Comparison of ENCODE assay signal across 2 cellular contexts in the genomic region with DNA sequence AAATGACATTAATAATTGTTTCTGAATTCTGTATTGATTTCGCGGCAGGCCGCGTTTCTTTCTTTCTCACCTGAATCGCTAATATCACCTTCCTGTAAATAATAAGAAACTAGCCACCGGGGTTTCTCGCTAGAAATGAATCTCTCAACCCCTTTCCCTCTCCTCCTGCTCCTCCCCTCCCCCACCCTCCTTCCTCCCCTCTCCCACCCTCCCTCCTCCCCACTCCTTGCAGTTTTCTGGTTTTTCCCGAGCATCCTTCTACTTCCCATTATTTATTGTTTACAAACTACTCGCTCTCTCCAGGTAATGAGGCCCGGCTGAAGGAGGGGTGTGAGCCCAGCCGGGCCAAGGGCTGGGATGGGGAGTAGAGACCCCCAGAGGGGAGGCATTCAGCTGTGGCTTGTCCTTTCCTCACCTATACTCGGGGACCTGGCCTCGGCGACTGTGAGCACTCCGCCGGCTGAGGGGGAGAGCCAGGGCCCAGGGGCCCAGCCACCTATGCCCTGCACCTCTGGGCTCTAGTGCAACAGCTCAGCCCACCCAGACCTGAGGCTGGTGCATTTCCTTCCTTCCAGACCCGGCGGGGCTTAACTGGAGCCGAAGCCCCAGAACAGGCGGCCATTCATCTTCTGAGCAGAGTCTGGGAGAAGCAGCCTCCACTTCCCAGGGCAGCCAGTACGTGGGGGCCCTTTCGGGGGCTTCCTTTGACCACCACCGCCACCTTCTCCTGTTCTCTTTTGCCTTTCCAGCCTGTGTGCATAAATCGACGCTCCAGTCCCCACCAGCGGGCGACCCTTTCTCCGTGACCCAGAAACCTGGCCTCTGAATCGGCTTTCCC.
TF ChIP-seq lines count a peak whose summit lies in the region.

No MANE protein-coding gene starts in this region.

TF ChIP-seq in GM23338, 12 proteins besides CTCF, POLR2A, EP300 and RAD21:
- TF ChIP-seq EZH2phosphoT487 (IDR thresholded peaks at IDR 0.05; ENCODE audit: unreplicated experiment) (peak; percentile 86), EZH2 (IDR thresholded peaks at IDR 0.05; ENCODE audit: low read depth, unreplicated experiment) (peak; percentile 74), CREB1 (CRISPR knock-in tag; IDR thresholded peaks at IDR 0.05; ENCODE audit: low read depth) (no peak)

TF ChIP-seq in H1, 55 proteins besides CTCF, POLR2A, EP300 and RAD21:
- TF ChIP-seq SIRT6 (IDR thresholded peaks at IDR 0.05; ENCODE audit: low read length) = no peak
- TF ChIP-seq, protein P1, sequence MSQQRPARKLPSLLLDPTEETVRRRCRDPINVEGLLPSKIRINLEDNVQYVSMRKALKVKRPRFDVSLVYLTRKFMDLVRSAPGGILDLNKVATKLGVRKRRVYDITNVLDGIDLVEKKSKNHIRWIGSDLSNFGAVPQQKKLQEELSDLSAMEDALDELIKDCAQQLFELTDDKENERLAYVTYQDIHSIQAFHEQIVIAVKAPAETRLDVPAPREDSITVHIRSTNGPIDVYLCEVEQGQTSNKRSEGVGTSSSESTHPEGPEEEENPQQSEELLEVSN (IDR thresholded peaks at IDR 0.05) = no peak
- TF ChIP-seq RXRA (IDR thresholded peaks at IDR 0.05; ENCODE audit: insufficient read depth, low read depth, low read length) = no peak
- no peak for TF ChIP-seq SUZ12 (IDR thresholded peaks at IDR 0.05; ENCODE audit: low read length)
- TF ChIP-seq CEBPB (IDR thresholded peaks at IDR 0.05; ENCODE audit: low read depth, low read length) = no peak
- TF ChIP-seq JUN (IDR thresholded peaks at IDR 0.05; ENCODE audit: low read depth, low read length) = no peak
- no peak for TF ChIP-seq RFX5 (IDR thresholded peaks at IDR 0.05; ENCODE audit: borderline replicate concordance, low read depth, low read length)
- TF ChIP-seq SIN3A (conservative IDR thresholded peaks at IDR 0.05 in 1 of 2, IDR thresholded peaks at IDR 0.05 in 1 of 2; ENCODE audit: low read depth in 1 of 2, low read length in 2 of 2) = no peak
- TF ChIP-seq HDAC6 (IDR thresholded peaks at IDR 0.05; ENCODE audit: low read depth, low read length) = no peak
- TF ChIP-seq SP2 (IDR thresholded peaks at IDR 0.05; ENCODE audit: low read length) = no peak
- TF ChIP-seq TAF1 (IDR thresholded peaks at IDR 0.05; ENCODE audit: low read depth, low read length) = no peak
- TF ChIP-seq SP1 (IDR thresholded peaks at IDR 0.05; ENCODE audit: low read depth, low read length) = 0 out of 2 replicates have a peak, but pooled peaks have one; percentile 13
- 0 out of 2 replicates have a peak, but pooled peaks have one; percentile 46 for TF ChIP-seq CBX8 (IDR thresholded peaks at IDR 0.05; ENCODE audit: borderline replicate concordance, low read depth, low read length)
- TF ChIP-seq MAFK (IDR thresholded peaks at IDR 0.05; ENCODE audit: low read depth, low read length) = no peak
- TF ChIP-seq ATF2 (IDR thresholded peaks at IDR 0.05; ENCODE audit: low read length) = no peak
- TF ChIP-seq TCF12 (IDR thresholded peaks at IDR 0.05; ENCODE audit: low read depth, low read length) = no peak
- TF ChIP-seq SRF (IDR thresholded peaks at IDR 0.05; ENCODE audit: low read depth, low read length) = no peak
- TF ChIP-seq PHF8 (conservative IDR thresholded peaks at IDR 0.05; ENCODE audit: low read depth, low read length) = no peak
- TF ChIP-seq BACH1 (IDR thresholded peaks at IDR 0.05; ENCODE audit: low read length) = no peak
- no peak for TF ChIP-seq KDM4A (IDR thresholded peaks at IDR 0.05; ENCODE audit: low read depth, low read length, severe bottlenecking)
- no peak for TF ChIP-seq NRF1 (IDR thresholded peaks at IDR 0.05; ENCODE audit: low read depth, low read length)
- TF ChIP-seq SP4 (IDR thresholded peaks at IDR 0.05; ENCODE audit: low read length) = no peak
- peak; percentile 11 for TF ChIP-seq RNF2 (IDR thresholded peaks at IDR 0.05; ENCODE audit: borderline replicate concordance, low read depth, low read length, missing control alignments, poor library complexity, severe bottlenecking)
